In genomic region chr3:31572605-31573459, GRCh38 we compare ENCODE assay signal across 13 cellular contexts. TPM values are rescaled to one million over a fixed set of nuclear protein-coding genes. Genes with fewer than 3 reads are reported as not detected.
DNase-seq lines count a peak whose midpoint lies in the region; ATAC-seq and TF ChIP-seq lines count a peak whose summit lies in the region.
"Had no signal": no experiment of that assay in that cellular context is flagged by ENCODE, and none has a peak within 500 bp of the region (broad histone marks: within the 10 kb centered on the region; RNA-seq: fewer than 3 reads in every experiment).

No MANE protein-coding gene starts in this region.

- no peaks in the 10 kb centered on the region for H3K27me3 Mint-ChIP-seq in stimulated activated naive CD8-positive, alpha-beta T cell treated with anti-CD3 and anti-CD28 coated beads, Interleukin-15, amount 100 ng/mL, for 72 hours
- H3K27me3 Mint-ChIP-seq in endothelial cell (ENCODE audit: unreplicated experiment) = peaks cover 2% of the 10 kb centered on the region
- H3K27me3 Mint-ChIP-seq: naive thymus-derived CD8-positive, alpha-beta T cell had no signal

- peaks cover 58% of the 10 kb centered on the region for H3K4me1 Mint-ChIP-seq in stimulated activated naive CD8-positive, alpha-beta T cell treated with anti-CD3 and anti-CD28 coated beads, Interleukin-15, amount 100 ng/mL, for 72 hours
- H3K4me1 Mint-ChIP-seq in endothelial cell (ENCODE audit: unreplicated experiment) = peaks cover 15% of the 10 kb centered on the region

- DNase-seq in stimulated activated naive CD8-positive, alpha-beta T cell treated with anti-CD3 and anti-CD28 coated beads, Interleukin-15, amount 100 ng/mL, for 72 hours = no peak
- no peak for DNase-seq in stimulated activated naive CD8-positive, alpha-beta T cell treated with anti-CD3 and anti-CD28 coated beads, Interleukin-15, Interleukin-2, amounts not matched to agents 100 U/mL and 50 U/mL, for 24 hours
- DNase-seq in SKM-1 (lab: John Stamatoyannopoulos, UW; ENCODE audit: unreplicated experiment) (peak; percentile 38), globus pallidus (ENCODE audit: low spot score) (no peak), AG08396 (ENCODE audit: low spot score) (no peak), pons (ENCODE audit: low spot score) (no peak), endothelial cell (ENCODE audit: low spot score) (no peak)
- DNase-seq: amniotic stem cell; GOT3; naive thymus-derived CD8-positive, alpha-beta T cell; NCI-H2171 treated with DMSO at 0.1 percent for 48 hours; stimulated activated naive CD4-positive, alpha-beta T cell had no signal

- H3K4me3 Mint-ChIP-seq in stimulated activated naive CD8-positive, alpha-beta T cell treated with anti-CD3 and anti-CD28 coated beads, Interleukin-15, amount 100 ng/mL, for 72 hours = no peak overlapping the region
- H3K4me3 Mint-ChIP-seq in endothelial cell (ENCODE audit: unreplicated experiment) = no peak overlapping the region
- H3K4me3 Mint-ChIP-seq: naive thymus-derived CD8-positive, alpha-beta T cell had no signal

- no peaks in the 10 kb centered on the region for H3K36me3 Mint-ChIP-seq in endothelial cell (ENCODE audit: low read depth, unreplicated experiment)

- peak; percentile 53 for ATAC-seq in stimulated activated naive CD8-positive, alpha-beta T cell treated with anti-CD3 and anti-CD28 coated beads, Interleukin-15, amount 100 ng/mL, for 72 hours
- ATAC-seq in stimulated activated naive CD8-positive, alpha-beta T cell treated with anti-CD3 and anti-CD28 coated beads, Interleukin-15, Interleukin-2, amounts not matched to agents 100 U/mL and 50 U/mL, for 24 hours = no peak
- peak; percentile 42 for ATAC-seq in HG02981 (IDR thresholded peaks at IDR 0.05; ENCODE audit: unreplicated experiment)

- no peaks in the 10 kb centered on the region for H3K9me3 Mint-ChIP-seq in stimulated activated naive CD8-positive, alpha-beta T cell treated with anti-CD3 and anti-CD28 coated beads, Interleukin-15, amount 100 ng/mL, for 72 hours
- no peaks in the 10 kb centered on the region for H3K9me3 Mint-ChIP-seq in endothelial cell (ENCODE audit: unreplicated experiment)
- H3K9me3 Mint-ChIP-seq: naive thymus-derived CD8-positive, alpha-beta T cell had no signal

- TF ChIP-seq CTCF in endothelial cell (IDR thresholded peaks at IDR 0.05; ENCODE audit: unreplicated experiment) = no peak

- H3K27ac Mint-ChIP-seq in stimulated activated naive CD8-positive, alpha-beta T cell treated with anti-CD3 and anti-CD28 coated beads, Interleukin-15, amount 100 ng/mL, for 72 hours = no peak overlapping the region
- H3K27ac Mint-ChIP-seq in endothelial cell (ENCODE audit: unreplicated experiment) = no peak overlapping the region
- H3K27ac Mint-ChIP-seq: naive thymus-derived CD8-positive, alpha-beta T cell had no signal

RNA-seq across cellular contexts. Expression of gene STT3B, which starts 40.1 kb away (rescaled TPM):
- total RNA-seq in endothelial cell (ENCODE audit: unreplicated experiment) = 103 TPM
